Comparison of ENCODE assay signal across 25 cellular contexts in genomic region chr16:29312835-29313558, GRCh38.
A peak's percentile ranks its signal among the peaks of the same experiment; 100 is the strongest.
DNase-seq lines count a peak whose midpoint lies in the region; TF ChIP-seq lines count a peak whose summit lies in the region.
"Had no signal": no experiment of that assay in that cellular context is flagged by ENCODE, and none has a peak within 500 bp of the region (broad histone marks: within the 10 kb centered on the region; RNA-seq: fewer than 3 reads in every experiment).

No MANE protein-coding gene starts in this region.

- no peaks in the 10 kb centered on the region for H3K36me3 Mint-ChIP-seq in activated CD4-positive, alpha-beta T cell treated with anti-CD3 and anti-CD28 coated beads, Interleukin-2, amount 10 ng/mL, durations not matched to agents 7 days and 5 days (ENCODE audit: low read depth)
- H3K36me3 Mint-ChIP-seq: type B pancreatic cell had no signal

- no peak overlapping the region for H3K4me3 Mint-ChIP-seq in activated CD4-positive, alpha-beta T cell treated with anti-CD3 and anti-CD28 coated beads, Interleukin-2, amount 10 ng/mL, durations not matched to agents 7 days and 5 days
- H3K4me3 Mint-ChIP-seq: type B pancreatic cell had no signal

- H3K4me1 Mint-ChIP-seq in activated CD4-positive, alpha-beta T cell treated with anti-CD3 and anti-CD28 coated beads, Interleukin-2, amount 10 ng/mL, durations not matched to agents 7 days and 5 days, result no peaks in the 10 kb centered on the region

- POLR2A ChIA-PET in activated CD4-positive, alpha-beta T cell treated with anti-CD3 and anti-CD28 coated beads, Interleukin-2, amount 10 ng/mL, durations not matched to agents 7 days and 5 days (lab: Charles Lee), result no interaction called here

- intact Hi-C loops in testis (cut with DNase I; ENCODE audit: low total_unique reads), result no loop called here

- no peaks in the 10 kb centered on the region for H3K27me3 ChIP-seq in testis

- no peaks in the 10 kb centered on the region for H3K9me3 ChIP-seq in testis

- H3K27me3 Mint-ChIP-seq in activated CD4-positive, alpha-beta T cell treated with anti-CD3 and anti-CD28 coated beads, Interleukin-2, amount 10 ng/mL, durations not matched to agents 7 days and 5 days, result no peaks in the 10 kb centered on the region

- no peak overlapping the region for H3K27ac ChIP-seq in testis
- H3K27ac ChIP-seq: parathyroid adenoma had no signal

- H3K9me3 Mint-ChIP-seq in activated CD4-positive, alpha-beta T cell treated with anti-CD3 and anti-CD28 coated beads, Interleukin-2, amount 10 ng/mL, durations not matched to agents 7 days and 5 days, result no peaks in the 10 kb centered on the region
- H3K9me3 Mint-ChIP-seq: type B pancreatic cell had no signal

- DNase-seq in NCI-H1417 (lab: John Stamatoyannopoulos, UW) (peak in 2 of 3 experiments; percentile 7 to 57), NCI-H1417 treated with DMSO at 0.1 percent for 48 hours (lab: John Stamatoyannopoulos, UW) (no peak), NCI-H345 (lab: John Stamatoyannopoulos, UW) (peak; percentile 91), iPS-NIHi11 (ENCODE audit: low spot score) (peak; percentile 26), testis (peak; percentile 56), HuH-7 (ENCODE audit: low spot score) (no peak), T-helper 1 cell (no peak)
- no peak for DNase-seq in activated CD4-positive, alpha-beta T cell treated with anti-CD3 and anti-CD28 coated beads, Interleukin-2, amount 10 ng/mL, durations not matched to agents 7 days and 5 days
- DNase-seq: activated CD4-positive, alpha-beta T cell treated with anti-CD3 and anti-CD28 coated beads for 4 hours; activated CD8-positive, alpha-beta memory T cell treated with anti-CD3 and anti-CD28 coated beads, Interleukin-2, amount 50 U/mL, for 4 hours; activated effector memory CD4-positive, alpha-beta T cell treated with anti-CD3 and anti-CD28 coated beads, Interleukin-2, amount 50 U/mL, for 16 hours; dermis blood vessel endothelial cell; foreskin fibroblast; hippocampal formation; islet precursor cell; Karpas-422; NCI-H1048; NCI-H446; RPMI8226; stimulated activated CD4-positive, alpha-beta T cell treated with anti-CD3 and anti-CD28 coated beads, Interleukin-1b, Interleukin-23, amount 100 ng/mL, for 48 hours; stimulated activated naive CD4-positive, alpha-beta T cell treated with Interleukin-2 at 50 U/mL for 16 hours had no signal

- H3K4me1 ChIP-seq in testis, result peaks cover 12% of the 10 kb centered on the region

- 65 to 87% methylated on average over 23 to 28 of the region's 33 CpGs for WGBS in testis, 2 donors

- no peak for TF ChIP-seq CTCF in testis (IDR thresholded peaks at IDR 0.05)

- CTCF ChIA-PET in activated CD4-positive, alpha-beta T cell treated with anti-CD3 and anti-CD28 coated beads, Interleukin-2, amount 10 ng/mL, durations not matched to agents 7 days and 5 days (lab: Charles Lee), result no interaction called here

- no peak for TF ChIP-seq POLR2A in testis (IDR thresholded peaks at IDR 0.05)

- no peaks in the 10 kb centered on the region for H3K36me3 ChIP-seq in testis (ENCODE audit: low read depth, missing control alignments)

- no peak overlapping the region for H3K27ac Mint-ChIP-seq in activated CD4-positive, alpha-beta T cell treated with anti-CD3 and anti-CD28 coated beads, Interleukin-2, amount 10 ng/mL, durations not matched to agents 7 days and 5 days
- H3K27ac Mint-ChIP-seq: type B pancreatic cell had no signal

- no peak overlapping the region for H3K4me3 ChIP-seq in testis
- H3K4me3 ChIP-seq: GM12878, lung had no signal

Comparison
In these comparisons a context has a peak if more than half of its experiments do, and no peak if none do; other contexts are left out.
1. DNase-seq: peak in NCI-H1417 (2 of 3), NCI-H345 (single experiment), iPS-NIHi11 (single experiment) and testis (single experiment); none in NCI-H1417 treated with DMSO at 0.1 percent for 48 hours (single experiment), HuH-7 (single experiment), activated CD4-positive, alpha-beta T cell treated with anti-CD3 and anti-CD28 coated beads, Interleukin-2, amount 10 ng/mL, durations not matched to agents 7 days and 5 days (single experiment) and T-helper 1 cell (0 of 5).